ENCODE assay signal across 9 cellular contexts in the genomic region with DNA sequence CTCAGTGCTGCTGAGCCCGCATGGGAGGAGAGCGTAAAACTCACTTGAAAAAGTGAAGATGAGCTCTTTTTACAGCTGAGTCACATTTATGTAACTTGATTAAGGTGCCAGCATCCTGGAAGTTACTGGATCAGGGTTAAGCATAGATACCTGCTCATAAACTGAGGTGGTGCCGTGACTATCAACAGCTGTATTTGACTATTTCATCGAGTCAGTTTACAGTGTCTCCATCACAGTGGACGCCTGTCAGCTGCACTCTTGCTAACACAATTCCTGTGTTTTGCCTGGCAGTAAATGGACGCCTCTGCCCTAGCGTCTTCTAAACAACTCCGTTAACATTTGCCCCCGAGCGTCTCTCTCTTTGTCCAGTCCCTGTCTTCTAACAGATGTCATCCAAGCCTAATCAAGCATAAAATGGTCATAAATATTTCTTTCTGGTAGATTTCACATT.
A peak's percentile ranks its signal among the peaks of the same experiment; 100 is the strongest.
DNase-seq lines count a peak whose midpoint lies in the region; ATAC-seq and TF ChIP-seq lines count a peak whose summit lies in the region.
"Had no signal": no experiment of that assay in that cellular context is flagged by ENCODE, and none has a peak within 500 bp of the region (broad histone marks: within the 10 kb centered on the region; RNA-seq: fewer than 3 reads in every experiment).

No MANE protein-coding gene starts in this region.

- H4K8ac ChIP-seq in H9 (replicated peaks; ENCODE audit: insufficient read length, low read depth, low read length): no peak overlapping the region

- no peak overlapping the region for H2BK5ac ChIP-seq in H9 (ENCODE audit: insufficient read length, low read length)

- no peak overlapping the region for H3K4ac ChIP-seq in H9 (ENCODE audit: low read depth, low read length)

- H3K4me3 Mint-ChIP-seq in H9: no peak overlapping the region
- H3K4me3 Mint-ChIP-seq in activated CD4-positive, alpha-beta T cell treated with anti-CD3 and anti-CD28 coated beads, Interleukin-2, amount 10 ng/mL, durations not matched to agents 24 days and 14 days: no peak overlapping the region

- H3K4me1 Mint-ChIP-seq in H9: peaks cover 44 to 60% of the 10 kb centered on the region in 2 experiments
- peaks cover 7% of the 10 kb centered on the region for H3K4me1 Mint-ChIP-seq in activated CD4-positive, alpha-beta T cell treated with anti-CD3 and anti-CD28 coated beads, Interleukin-2, amount 10 ng/mL, durations not matched to agents 24 days and 14 days

- H2BK20ac ChIP-seq in H9 (ENCODE audit: low read depth, low read length, poor library complexity, severe bottlenecking): no peak overlapping the region

- H3K27ac Mint-ChIP-seq in H9: peak overlapping the region in 2 of 3 experiments; percentile 56 to 84; a peak in 4 of 7 replicates
- no peak overlapping the region for H3K27ac Mint-ChIP-seq in activated CD4-positive, alpha-beta T cell treated with anti-CD3 and anti-CD28 coated beads, Interleukin-2, amount 10 ng/mL, durations not matched to agents 24 days and 14 days

- H3K27ac ChIP-seq in H9 (ENCODE audit: insufficient read length, low read depth, low read length) (no peak overlapping the region), iPS-20b (ENCODE audit: low read length) (no peak overlapping the region), rectal smooth muscle tissue (ENCODE audit: low read depth, low read length) (peak overlapping the region; percentile 38)

- no peaks in the 10 kb centered on the region for H3K27me3 Mint-ChIP-seq in H9 (ENCODE audit: low read depth)
- peaks cover 2% of the 10 kb centered on the region for H3K27me3 Mint-ChIP-seq in activated CD4-positive, alpha-beta T cell treated with anti-CD3 and anti-CD28 coated beads, Interleukin-2, amount 10 ng/mL, durations not matched to agents 24 days and 14 days

- H3K23me2 ChIP-seq in H9 (ENCODE audit: insufficient read length, low read depth, low read length, poor library complexity, severe bottlenecking): no peaks in the 10 kb centered on the region

- no peak for ATAC-seq in HG02938 (IDR thresholded peaks at IDR 0.05; ENCODE audit: unreplicated experiment)

- no peak overlapping the region for H4K91ac ChIP-seq in H9 (ENCODE audit: insufficient read length, low read depth, low read length)

- no CpG with 5 or more reads among the region's 10 CpGs for WGBS in H9 (ENCODE audit: extremely low coverage, insufficient read length, low lambda C conversion rate)

- no peak overlapping the region for H3K18ac ChIP-seq in H9 (ENCODE audit: insufficient read length, low read depth, low read length)

- H3K9me3 ChIP-seq in H9 (ENCODE audit: control insufficient read depth, low read depth, low read length) (no peaks in the 10 kb centered on the region), iPS-20b (ENCODE audit: insufficient read depth, low read depth, low read length) (no peaks in the 10 kb centered on the region)
- H3K9me3 ChIP-seq: ovary had no signal

- no peak overlapping the region for H3K14ac ChIP-seq in H9 (ENCODE audit: insufficient read depth, low read length)

- no peak overlapping the region for H2BK12ac ChIP-seq in H9 (ENCODE audit: insufficient read length, low read depth, low read length)

- H3K9me3 Mint-ChIP-seq in H9: no peaks in the 10 kb centered on the region
- H3K9me3 Mint-ChIP-seq in activated CD4-positive, alpha-beta T cell treated with anti-CD3 and anti-CD28 coated beads, Interleukin-2, amount 10 ng/mL, durations not matched to agents 24 days and 14 days: peaks cover 7% of the 10 kb centered on the region

- peaks cover 5 to 15% (median 5%) of the 10 kb centered on the region in 3 experiments; a peak in 3 of 7 replicates for H3K36me3 Mint-ChIP-seq in H9 (ENCODE audit: insufficient read depth in 1 of 3, low read depth in 3 of 3)
- peaks cover 10% of the 10 kb centered on the region for H3K36me3 Mint-ChIP-seq in activated CD4-positive, alpha-beta T cell treated with anti-CD3 and anti-CD28 coated beads, Interleukin-2, amount 10 ng/mL, durations not matched to agents 24 days and 14 days (ENCODE audit: low read depth)

- H3K4me1 ChIP-seq in H9 (ENCODE audit: insufficient read depth, low read length) (peaks cover 5% of the 10 kb centered on the region; the same call in 1 of the 2 replicates), iPS-20b (ENCODE audit: insufficient read depth, low read length) (peaks cover 29% of the 10 kb centered on the region), rectal smooth muscle tissue (ENCODE audit: control insufficient read depth, insufficient read depth, low read length) (peaks cover 7% of the 10 kb centered on the region)

- H2BK120ac ChIP-seq in H9 (ENCODE audit: low read depth, low read length, poor library complexity, severe bottlenecking): no peak overlapping the region

- H3K9ac ChIP-seq in H9 (ENCODE audit: extremely low read depth, insufficient read length, low read length): no peak overlapping the region
- 0 out of 2 replicates have a peak overlapping the region, but pooled peaks have one; percentile 12 for H3K9ac ChIP-seq in iPS-20b (ENCODE audit: low read depth, low read length)
- no peak overlapping the region for H3K9ac ChIP-seq in rectal smooth muscle tissue (ENCODE audit: low read length)

- H3K27me3 ChIP-seq in H9 (ENCODE audit: insufficient read depth, low read length) (no peaks in the 10 kb centered on the region), iPS-20b (ENCODE audit: insufficient read depth, low read length) (no peaks in the 10 kb centered on the region), rectal smooth muscle tissue (ENCODE audit: control insufficient read depth, insufficient read depth, low read length) (no peaks in the 10 kb centered on the region)
- H3K27me3 ChIP-seq: ovary had no signal

- no peak overlapping the region for H2AFZ ChIP-seq in H9 (ENCODE audit: low read length)

- H3K4me3 ChIP-seq in iPS-20b (ENCODE audit: low read length) (no peak overlapping the region), rectal smooth muscle tissue (ENCODE audit: low read length) (no peak overlapping the region)
- H3K4me3 ChIP-seq: ovary had no signal

- H3K79me2 ChIP-seq in H9 (ENCODE audit: insufficient read depth, low read length): no peaks in the 10 kb centered on the region

- H3K4me2 ChIP-seq in H9 (ENCODE audit: insufficient read depth, insufficient read length, low read length): no peak overlapping the region

- H4K20me1 ChIP-seq in H9 (ENCODE audit: control insufficient read depth, insufficient read depth, insufficient read length): no peaks in the 10 kb centered on the region

- no peak overlapping the region for H4K5ac ChIP-seq in H9 (ENCODE audit: insufficient read length, low read depth, low read length)

- H2AK5ac ChIP-seq in H9 (ENCODE audit: insufficient read length, low read length): no peak overlapping the region

- H3T11ph ChIP-seq in H9 (ENCODE audit: low read length): no peak overlapping the region

- no peak overlapping the region for H2BK15ac ChIP-seq in H9 (ENCODE audit: low read depth, low read length)

- H3K56ac ChIP-seq in H9 (ENCODE audit: insufficient read length, low read depth, low read length): no peak overlapping the region

- intact Hi-C loops in activated CD4-positive, alpha-beta T cell treated with anti-CD3 and anti-CD28 coated beads, Interleukin-2, amount 10 ng/mL, durations not matched to agents 24 days and 14 days (cut with micrococcal nuclease): no loop called here

- DNase-seq in H9 (no peak), NK-92 (lab: John Stamatoyannopoulos, UW; ENCODE audit: unreplicated experiment) (no peak)
- DNase-seq in activated CD4-positive, alpha-beta T cell treated with anti-CD3 and anti-CD28 coated beads, Interleukin-2, amount 10 ng/mL, durations not matched to agents 24 days and 14 days: no peak
- DNase-seq: activated CD4-positive, alpha-beta T cell treated with anti-CD3 and anti-CD28 coated beads, Interleukin-2, amount 50 U/mL, for 48 hours had no signal

- H3K23ac ChIP-seq in H9 (ENCODE audit: insufficient read length, low read depth, low read length): no peak overlapping the region

- no peaks in the 10 kb centered on the region for H3K79me1 ChIP-seq in H9 (ENCODE audit: insufficient read depth, low read depth, low read length, poor library complexity, severe bottlenecking)

- H3K36me3 ChIP-seq in iPS-20b (ENCODE audit: insufficient read depth, low read depth, low read length) (no peaks in the 10 kb centered on the region), rectal smooth muscle tissue (ENCODE audit: control insufficient read depth, insufficient read depth, low read length) (no peaks in the 10 kb centered on the region)
- H3K36me3 ChIP-seq: ovary had no signal

- TF ChIP-seq CTCF in H9 (conservative IDR thresholded peaks at IDR 0.05): no peak

TF ChIP-seq in PFSK-1, 5 proteins besides CTCF, POLR2A, EP300 and RAD21:
- no peak for TF ChIP-seq SIN3A (IDR thresholded peaks at IDR 0.05; ENCODE audit: borderline replicate concordance, insufficient read depth, low read length)
- TF ChIP-seq TAF1 (IDR thresholded peaks at IDR 0.05; ENCODE audit: borderline replicate concordance, insufficient read depth, low read length): no peak
- peak; percentile 25 for TF ChIP-seq FOXP2 (optimal IDR thresholded peaks at IDR 0.05; ENCODE audit: borderline replicate concordance, extremely low read depth, extremely low read length, insufficient read depth)
- TF ChIP-seq, protein P1, sequence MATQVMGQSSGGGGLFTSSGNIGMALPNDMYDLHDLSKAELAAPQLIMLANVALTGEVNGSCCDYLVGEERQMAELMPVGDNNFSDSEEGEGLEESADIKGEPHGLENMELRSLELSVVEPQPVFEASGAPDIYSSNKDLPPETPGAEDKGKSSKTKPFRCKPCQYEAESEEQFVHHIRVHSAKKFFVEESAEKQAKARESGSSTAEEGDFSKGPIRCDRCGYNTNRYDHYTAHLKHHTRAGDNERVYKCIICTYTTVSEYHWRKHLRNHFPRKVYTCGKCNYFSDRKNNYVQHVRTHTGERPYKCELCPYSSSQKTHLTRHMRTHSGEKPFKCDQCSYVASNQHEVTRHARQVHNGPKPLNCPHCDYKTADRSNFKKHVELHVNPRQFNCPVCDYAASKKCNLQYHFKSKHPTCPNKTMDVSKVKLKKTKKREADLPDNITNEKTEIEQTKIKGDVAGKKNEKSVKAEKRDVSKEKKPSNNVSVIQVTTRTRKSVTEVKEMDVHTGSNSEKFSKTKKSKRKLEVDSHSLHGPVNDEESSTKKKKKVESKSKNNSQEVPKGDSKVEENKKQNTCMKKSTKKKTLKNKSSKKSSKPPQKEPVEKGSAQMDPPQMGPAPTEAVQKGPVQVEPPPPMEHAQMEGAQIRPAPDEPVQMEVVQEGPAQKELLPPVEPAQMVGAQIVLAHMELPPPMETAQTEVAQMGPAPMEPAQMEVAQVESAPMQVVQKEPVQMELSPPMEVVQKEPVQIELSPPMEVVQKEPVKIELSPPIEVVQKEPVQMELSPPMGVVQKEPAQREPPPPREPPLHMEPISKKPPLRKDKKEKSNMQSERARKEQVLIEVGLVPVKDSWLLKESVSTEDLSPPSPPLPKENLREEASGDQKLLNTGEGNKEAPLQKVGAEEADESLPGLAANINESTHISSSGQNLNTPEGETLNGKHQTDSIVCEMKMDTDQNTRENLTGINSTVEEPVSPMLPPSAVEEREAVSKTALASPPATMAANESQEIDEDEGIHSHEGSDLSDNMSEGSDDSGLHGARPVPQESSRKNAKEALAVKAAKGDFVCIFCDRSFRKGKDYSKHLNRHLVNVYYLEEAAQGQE (IDR thresholded peaks at IDR 0.05; ENCODE audit: insufficient read depth in 1 of 2, low read depth in 2 of 2, low read length in 2 of 2): no peak
